Comparison of ENCODE assay signal across 7 cellular contexts in genomic region chr9:125143377-125144090, GRCh38. TPM values are rescaled to one million over a fixed set of nuclear protein-coding genes. Genes with fewer than 3 reads are reported as not detected.
DNase-seq lines count a peak whose midpoint lies in the region; ATAC-seq and TF ChIP-seq lines count a peak whose summit lies in the region.

Gene SCAI, minus strand, starts transcription at chr9:125143528. Its CDS starts 91 bp downstream, at chr9:125143437.

- H3K27me3 ChIP-seq in ascending aorta (no peaks in the 10 kb centered on the region), hepatocyte (no peaks in the 10 kb centered on the region)

- 1% methylated on average over 45 of the region's 46 CpGs for WGBS in hepatocyte (ENCODE audit: low lambda C conversion rate, missing lambda C conversion rate)

- peaks cover 2% of the 10 kb centered on the region for H4K20me1 ChIP-seq in hepatocyte (ENCODE audit: insufficient read depth, poor library complexity, severe bottlenecking)

- H2AFZ ChIP-seq in hepatocyte: peak within 1 kb of the TSS; percentile 55

- H3K4me3 ChIP-seq in ascending aorta (peak within 1 kb of the TSS; percentile 76 to 95), hepatocyte (peak within 1 kb of the TSS; percentile 46)

- peak; percentile 88 for ATAC-seq in GM18499 (IDR thresholded peaks at IDR 0.05; ENCODE audit: insufficient read depth, unreplicated experiment)
- ATAC-seq in HG02943 (IDR thresholded peaks at IDR 0.05; ENCODE audit: low read depth, unreplicated experiment): peak; percentile 97

- H3K4me1 ChIP-seq in ascending aorta: peaks cover 0 to 8% of the 10 kb centered on the region in 2 donors
- peaks cover 5% of the 10 kb centered on the region for H3K4me1 ChIP-seq in hepatocyte (ENCODE audit: insufficient read depth)

- H3K9me3 ChIP-seq in ascending aorta (no peaks in the 10 kb centered on the region), hepatocyte (ENCODE audit: low read depth) (no peaks in the 10 kb centered on the region)

- intact Hi-C loops in ascending aorta (cut with DNase I): loop anchor here (1.0 to 10.0 kb wide), 5 partner anchors 23 to 371 kb away; partner anchors contain the start of genes ARPC5L, GOLGA1, NR6A1 and RPL35

- peaks cover 34% of the 10 kb centered on the region for H3K79me2 ChIP-seq in hepatocyte

- H3K27ac ChIP-seq in ascending aorta: peak within 1 kb of the TSS; percentile 56 to 63
- H3K27ac ChIP-seq in hepatocyte: peak within 1 kb of the TSS; percentile 64

- no peaks in the 10 kb centered on the region for H3K9me2 ChIP-seq in hepatocyte (replicated peaks; ENCODE audit: insufficient read depth)

- H3K36me3 ChIP-seq in ascending aorta (no peaks in the 10 kb centered on the region), hepatocyte (replicated peaks; ENCODE audit: insufficient read depth, low read depth) (no peaks in the 10 kb centered on the region)

- peak within 1 kb of the TSS; percentile 89 for H3K4me2 ChIP-seq in hepatocyte

- peak; percentile 98 to 99 (median 99) for TF ChIP-seq CTCF in ascending aorta (IDR thresholded peaks at IDR 0.05)
- TF ChIP-seq CTCF in hepatocyte (IDR thresholded peaks at IDR 0.05; ENCODE audit: poor library complexity): peak; percentile 97

- DNase-seq in NCI-H187 (lab: John Stamatoyannopoulos, UW) (peak; percentile 88 to 92), T-helper 2 cell (peak; percentile 94 to 99 (median 98)), ascending aorta (ENCODE audit: low spot score in 2 of 2) (peak; percentile 97 to 100), hepatocyte (ENCODE audit: low spot score) (peak; percentile 99), retina (peak; percentile 99)

RNA-seq across cellular contexts. Expression of gene SCAI, which starts in this region (rescaled TPM):
- total RNA-seq in ascending aorta: 2.4 TPM
- 6.3 and 10.5 TPM in 2 replicates for total RNA-seq in hepatocyte
- 0.97 and 3.1 TPM in 2 replicates for polyA plus RNA-seq in hepatocyte

Comparison
In these comparisons a context has a peak if more than half of its experiments do, and no peak if none do; other contexts are left out.
1. Peak in every context shown above with its lines: DNase-seq, ATAC-seq, H3K4me3 ChIP-seq and H3K27ac ChIP-seq.